ENCODE assay signal across 9 cellular contexts in the genomic region with DNA sequence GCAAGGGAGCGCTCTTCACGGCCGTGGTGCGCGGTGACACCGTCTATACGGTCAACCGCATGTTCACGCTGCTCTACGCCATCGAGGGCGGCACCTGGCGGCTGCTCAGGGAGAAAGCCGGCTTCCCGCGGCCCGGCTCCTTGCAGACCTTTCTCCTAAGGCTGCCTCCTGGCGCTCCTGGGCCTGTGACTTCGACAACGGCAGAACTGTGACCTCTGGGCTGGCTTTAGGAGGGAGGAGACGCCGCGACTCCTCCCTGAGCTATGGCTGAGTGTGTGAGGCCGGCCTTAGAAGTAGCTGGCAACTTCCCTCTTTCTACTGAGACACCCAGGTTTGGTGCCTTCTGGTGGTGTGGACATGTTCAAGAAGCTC. TPM values are rescaled to one million over a fixed set of nuclear protein-coding genes. Genes with fewer than 3 reads are reported as not detected.
A peak's percentile ranks its signal among the peaks of the same experiment; 100 is the strongest.
DNase-seq lines count a peak whose midpoint lies in the region; ATAC-seq and TF ChIP-seq lines count a peak whose summit lies in the region.
"Had no signal": no experiment of that assay in that cellular context is flagged by ENCODE, and none has a peak within 500 bp of the region (broad histone marks: within the 10 kb centered on the region; RNA-seq: fewer than 3 reads in every experiment).

No MANE protein-coding gene starts in this region.

- no peak overlapping the region for H3K27ac Mint-ChIP-seq in activated T-cell treated with anti-CD3 and anti-CD28 coated beads, Interleukin-2, amount 50 U/mL, for 72 hours
- H3K27ac Mint-ChIP-seq: T-helper 1 cell treated with Interleukin-12 subunit alpha and Interleukin-12 subunit beta and Interleukin-4 antibody, amounts not matched to agents 30 μg/mL and 1 μg/mL, for 36 hours had no signal

- WGBS in sigmoid colon, 2 donors: 10 to 23% methylated on average over 24 of the region's 24 CpGs
- 27 to 33% methylated on average over 13 to 17 of the region's 24 CpGs for WGBS in lower leg skin, 2 donors

- TF ChIP-seq POLR2A in sigmoid colon (IDR thresholded peaks at IDR 0.05) (no peak), lower leg skin (IDR thresholded peaks at IDR 0.05) (no peak)

- TF ChIP-seq EP300 in sigmoid colon (IDR thresholded peaks at IDR 0.05): no peak

- peaks cover 0 to 44% (median 39%) of the 10 kb centered on the region in 4 donors for H3K4me1 ChIP-seq in sigmoid colon

- H3K36me3 Mint-ChIP-seq in activated T-cell treated with anti-CD3 and anti-CD28 coated beads, Interleukin-2, amount 50 U/mL, for 72 hours (ENCODE audit: insufficient read depth in 2 of 2): no peaks in the 10 kb centered on the region

- TF ChIP-seq CTCF in sigmoid colon (IDR thresholded peaks at IDR 0.05): peak; percentile 28 to 60 (median 54)
- TF ChIP-seq CTCF in lower leg skin (IDR thresholded peaks at IDR 0.05): no peak

- H3K4me3 ChIP-seq in sigmoid colon: no peak overlapping the region
- H3K4me3 ChIP-seq in lower leg skin (ENCODE audit: low read depth, poor library complexity, severe bottlenecking): no peak overlapping the region

- peaks cover 0 to 7% (median 0%) of the 10 kb centered on the region in 3 donors for H3K27me3 ChIP-seq in sigmoid colon

- no peak overlapping the region for H3K27ac ChIP-seq in sigmoid colon

- ATAC-seq in activated T-cell treated with anti-CD3 and anti-CD28 coated beads, Interleukin-2, amount 50 U/mL, for 72 hours (replicated peaks in 1 of 2): peak; percentile 64 to 79

- H3K27me3 Mint-ChIP-seq in activated T-cell treated with anti-CD3 and anti-CD28 coated beads, Interleukin-2, amount 50 U/mL, for 72 hours (ENCODE audit: low read depth): peaks cover 32% of the 10 kb centered on the region

- no peaks in the 10 kb centered on the region for H3K36me3 ChIP-seq in sigmoid colon

- H3K4me3 Mint-ChIP-seq in activated T-cell treated with anti-CD3 and anti-CD28 coated beads, Interleukin-2, amount 50 U/mL, for 72 hours: peak overlapping the region in 1 of 2 donors; percentile 31
- H3K4me3 Mint-ChIP-seq: T-helper 1 cell treated with Interleukin-12 subunit alpha and Interleukin-12 subunit beta and Interleukin-4 antibody, amounts not matched to agents 30 μg/mL and 1 μg/mL, for 36 hours had no signal

- DNase-seq in NCI-H510A treated with DMSO at 0.1 percent for 48 hours (lab: John Stamatoyannopoulos, UW) (peak; percentile 42), NCI-H510A (lab: John Stamatoyannopoulos, UW) (no peak), head of caudate nucleus (peak in 26 of 42 donors; percentile 32 to 77 (median 58)), sigmoid colon (peak; percentile 89), middle frontal gyrus (ENCODE audit: extremely low spot score, low spot score) (no peak), lower leg skin (ENCODE audit: low spot score in 2 of 2) (no peak)
- DNase-seq in activated T-cell treated with anti-CD3 and anti-CD28 coated beads, Interleukin-2, amount 50 U/mL, for 72 hours: peak; percentile 54 to 68
- no peak for DNase-seq in NK-92 treated with Interleukin-12 subunit alpha and Interleukin-12 subunit beta, amount 100 ng/mL, for 24 hours (lab: John Stamatoyannopoulos, UW)

- no peaks in the 10 kb centered on the region for H3K9me3 Mint-ChIP-seq in activated T-cell treated with anti-CD3 and anti-CD28 coated beads, Interleukin-2, amount 50 U/mL, for 72 hours
- H3K9me3 Mint-ChIP-seq: T-helper 1 cell treated with Interleukin-12 subunit alpha and Interleukin-12 subunit beta and Interleukin-4 antibody, amounts not matched to agents 30 μg/mL and 1 μg/mL, for 36 hours had no signal

- peaks cover 24% of the 10 kb centered on the region for H3K4me1 Mint-ChIP-seq in activated T-cell treated with anti-CD3 and anti-CD28 coated beads, Interleukin-2, amount 50 U/mL, for 72 hours (ENCODE audit: low read depth)

- H3K9me3 ChIP-seq in sigmoid colon: no peaks in the 10 kb centered on the region

- intact Hi-C loops in head of caudate nucleus (cut with DNase I): no loop called here
- intact Hi-C loops in sigmoid colon (cut with DNase I): no loop called here
- intact Hi-C loops in lower leg skin (cut with DNase I; ENCODE audit: low total_unique reads): no loop called here

RNA-seq across cellular contexts. Expression of gene KBTBD13, which starts 1.4 kb away (rescaled TPM):
- not detected for total RNA-seq in activated T-cell treated with anti-CD3 and anti-CD28 coated beads, Interleukin-2, amount 50 U/mL, for 72 hours
- total RNA-seq in sigmoid colon (not detected), lower leg skin (not detected)
- under 1 TPM in 1 of 3 donors, not detected in 2; 0.03 TPM for polyA plus RNA-seq in sigmoid colon

RNA-seq across cellular contexts. Expression of gene RASL12, which starts 10.2 kb away (rescaled TPM):
- total RNA-seq in activated T-cell treated with anti-CD3 and anti-CD28 coated beads, Interleukin-2, amount 50 U/mL, for 72 hours: not detected
- total RNA-seq in sigmoid colon (100 to 1,000 TPM in 1 of 4 donors, 10 to 100 TPM in 3; 29.1 to 102 (median 67.1) TPM), lower leg skin (10 to 100 TPM in 1 of 4 donors, 1 to 10 TPM in 3; 1.7 to 18.9 (median 7.7) TPM)
- polyA plus RNA-seq in sigmoid colon: 10 to 100 TPM in 1 of 3 donors, 1 to 10 TPM in 2; 1.8 to 10.2 (median 9.3) TPM

RNA-seq across cellular contexts. Expression of gene SLC51B, which starts 32.8 kb away (rescaled TPM):
- total RNA-seq in activated T-cell treated with anti-CD3 and anti-CD28 coated beads, Interleukin-2, amount 50 U/mL, for 72 hours: not detected
- not detected for total RNA-seq in sigmoid colon
- 10 to 100 TPM; 76.3 to 92.5 (median 77.0) TPM for polyA plus RNA-seq in sigmoid colon
- total RNA-seq in lower leg skin: under 1 TPM in 1 of 4 donors, not detected in 3; 0.65 TPM

RNA-seq across cellular contexts. Expression of gene UBAP1L, which starts 37.0 kb away (rescaled TPM):
- total RNA-seq in activated T-cell treated with anti-CD3 and anti-CD28 coated beads, Interleukin-2, amount 50 U/mL, for 72 hours: 1 to 10 TPM; 5.2 to 6.3 TPM
- total RNA-seq in sigmoid colon (1 to 10 TPM; 3.5 to 5.7 (median 5.1) TPM), lower leg skin (1 to 10 TPM; 1.7 to 3.3 (median 3.0) TPM)
- polyA plus RNA-seq in sigmoid colon: 1 to 10 TPM in 1 of 3 donors, under 1 TPM in 1, not detected in 1; 0.23 to 2.0 TPM

RNA-seq across cellular contexts. Expression of gene MTFMT, which starts 48.5 kb away (rescaled TPM):
- total RNA-seq in activated T-cell treated with anti-CD3 and anti-CD28 coated beads, Interleukin-2, amount 50 U/mL, for 72 hours: 10 to 100 TPM; 12.9 to 18.2 TPM
- total RNA-seq in sigmoid colon (10 to 100 TPM; 31.3 to 43.6 (median 37.8) TPM), lower leg skin (10 to 100 TPM; 12.3 to 21.9 (median 15.0) TPM)
- 10 to 100 TPM; 10.7 to 12.9 (median 10.8) TPM for polyA plus RNA-seq in sigmoid colon

Comparison
In these comparisons a context has a peak if more than half of its experiments do, and no peak if none do; other contexts are left out.
1. DNase-seq: peak in NCI-H510A treated with DMSO at 0.1 percent for 48 hours (single experiment), activated T-cell treated with anti-CD3 and anti-CD28 coated beads, Interleukin-2, amount 50 U/mL, for 72 hours (2 of 2), head of caudate nucleus (26 of 42) and sigmoid colon (single experiment); none in NCI-H510A (single experiment), middle frontal gyrus (single experiment), lower leg skin (0 of 2) and NK-92 treated with Interleukin-12 subunit alpha and Interleukin-12 subunit beta, amount 100 ng/mL, for 24 hours (single experiment).
2. CTCF ChIP-seq: peak in sigmoid colon (4 of 4); none in lower leg skin (0 of 3).